Comparison of ENCODE assay signal across 10 cellular contexts in genomic region chr13:27964156-27964555, GRCh38. TPM values are rescaled to one million over a fixed set of nuclear protein-coding genes. Genes with fewer than 3 reads are reported as not detected.
DNase-seq lines count a peak whose midpoint lies in the region; ATAC-seq and TF ChIP-seq lines count a peak whose summit lies in the region.
"Not testable (repeated sequence)": the region's sequence is repeated elsewhere in the genome, so short reads cannot be mapped to it uniquely, and the experiment has no call there.
"Had no signal": no experiment of that assay in that cellular context is flagged by ENCODE, and none has a peak within 500 bp of the region (broad histone marks: within the 10 kb centered on the region; RNA-seq: fewer than 3 reads in every experiment).

No MANE protein-coding gene starts in this region.

- CTCF ChIA-PET in Caco-2 (lab: Charles Lee) = interaction anchor here (1.1 kb wide), 2 partner anchors 10 to 14 kb away, joined by 3 to 7 read pairs; no protein-coding TSS in a partner anchor

- H3K27ac Mint-ChIP-seq in Caco-2 (ENCODE audit: unreplicated experiment) = not testable (repeated sequence)

- not testable (repeated sequence) for H3K9me3 Mint-ChIP-seq in Caco-2 (ENCODE audit: unreplicated experiment)

- H2AFZ ChIP-seq in hepatocyte = not testable (repeated sequence)

- H3K9me3 ChIP-seq in Caco-2; Peyer's patch; colonic mucosa; hepatocyte (ENCODE audit: low read depth); mucosa of descending colon: not testable (repeated sequence)

- H3K36me3 ChIP-seq in Caco-2 (ENCODE audit: control insufficient read depth, insufficient read depth, low read length); Peyer's patch; colonic mucosa; hepatocyte (replicated peaks; ENCODE audit: insufficient read depth, low read depth); mucosa of descending colon (ENCODE audit: low read depth); rectal smooth muscle tissue (ENCODE audit: control insufficient read depth, insufficient read depth, low read length): not testable (repeated sequence)

- H3K27me3 Mint-ChIP-seq in Caco-2 (ENCODE audit: insufficient read depth, unreplicated experiment) = not testable (repeated sequence)

- H3K27me3 ChIP-seq in Caco-2 (replicated peaks; ENCODE audit: control insufficient read depth, insufficient read depth, low read length) = not testable (repeated sequence)
- H3K27me3 ChIP-seq in Peyer's patch (peaks cover 5 to 15% of the 10 kb centered on the region in 2 donors), colonic mucosa (peaks cover 41% of the 10 kb centered on the region), hepatocyte (peaks cover 68% of the 10 kb centered on the region), rectal smooth muscle tissue (ENCODE audit: control insufficient read depth, insufficient read depth, low read length) (peaks cover 32% of the 10 kb centered on the region)

- H3K79me2 ChIP-seq in hepatocyte = peaks cover 58% of the 10 kb centered on the region

- TF ChIP-seq POLR2A in Peyer's patch (IDR thresholded peaks at IDR 0.05) = not testable (repeated sequence)

- H3K9me2 ChIP-seq in hepatocyte (replicated peaks; ENCODE audit: insufficient read depth) = not testable (repeated sequence)

- H3K36me3 Mint-ChIP-seq in Caco-2 (ENCODE audit: insufficient read depth, unreplicated experiment) = peaks cover 93% of the 10 kb centered on the region

- H3K4me1 ChIP-seq in Caco-2 (peaks cover 53% of the 10 kb centered on the region), Peyer's patch (peaks cover 0 to 53% (median 16%) of the 10 kb centered on the region in 4 donors), hepatocyte (ENCODE audit: insufficient read depth) (peaks cover 47% of the 10 kb centered on the region), mucosa of descending colon (ENCODE audit: low read depth) (peaks cover 26% of the 10 kb centered on the region)
- not testable (repeated sequence) for H3K4me1 ChIP-seq in colonic mucosa; rectal smooth muscle tissue (ENCODE audit: control insufficient read depth, insufficient read depth, low read length)

- H3K4me3 ChIP-seq in Caco-2 (ENCODE audit: low read depth, low read length); hepatocyte; mucosa of descending colon: not testable (repeated sequence)
- H3K4me3 ChIP-seq in Peyer's patch = peak overlapping the region in 2 of 4 donors; percentile 77 to 80
- peak overlapping the region; percentile 75 for H3K4me3 ChIP-seq in colonic mucosa
- peak overlapping the region; percentile 78 for H3K4me3 ChIP-seq in rectal smooth muscle tissue (ENCODE audit: low read length)

- H3K4me1 Mint-ChIP-seq in Caco-2 (ENCODE audit: low read depth, unreplicated experiment) = peaks cover 21% of the 10 kb centered on the region

- H3K4me3 Mint-ChIP-seq in Caco-2 (ENCODE audit: unreplicated experiment) = peak overlapping the region; percentile 99

- 61% methylated on average over 15 of the region's 15 CpGs for WGBS in hepatocyte (ENCODE audit: low lambda C conversion rate, missing lambda C conversion rate)

- TF ChIP-seq CTCF in Caco-2 (IDR thresholded peaks at IDR 0.05; ENCODE audit: insufficient read depth in 1 of 2, low read depth in 1 of 2, low read length in 1 of 2, severe bottlenecking in 1 of 2, unreplicated experiment in 1 of 2); Peyer's patch (IDR thresholded peaks at IDR 0.05); colonic mucosa (IDR thresholded peaks at IDR 0.05); hepatocyte (IDR thresholded peaks at IDR 0.05; ENCODE audit: poor library complexity); mucosa of descending colon (IDR thresholded peaks at IDR 0.05): not testable (repeated sequence)

- not testable (repeated sequence) for BruUV-seq in Caco-2 (replicated peaks; lab: Mats Ljungman, UMichigan)

- POLR2A ChIA-PET in Caco-2 (lab: Charles Lee) = interaction anchor here (0.6 kb wide), 1 partner anchor 11 kb away, joined by 6 read pairs; no protein-coding TSS in a partner anchor

- not testable (repeated sequence) for H4K20me1 ChIP-seq in hepatocyte (ENCODE audit: insufficient read depth, poor library complexity, severe bottlenecking)

- DNase-seq in Caco-2; hepatocyte (ENCODE audit: low spot score): not testable (repeated sequence)
- DNase-seq in Peyer's patch = peak in 2 of 3 donors; percentile 48 to 72
- DNase-seq in colonic mucosa = peak; percentile 46
- peak in 2 of 3 donors; percentile 62 to 68 for DNase-seq in mucosa of descending colon

- peak overlapping the region; percentile 98 to 100 for H3K9ac ChIP-seq in colonic mucosa (ENCODE audit: low read depth in 2 of 2, low read length in 2 of 2)
- not testable (repeated sequence) for H3K9ac ChIP-seq in rectal smooth muscle tissue (ENCODE audit: low read length)

- intact Hi-C loops in Caco-2 (cut with micrococcal nuclease; ENCODE audit: unreplicated experiment); colonic mucosa (cut with DNase I); mucosa of descending colon (cut with DNase I, micrococcal nuclease): not testable (repeated sequence)

- H3K27ac ChIP-seq in Peyer's patch (peak overlapping the region in 3 of 4 donors; percentile 84 to 98 (median 92)), colonic mucosa (peak overlapping the region; percentile 91), hepatocyte (peak overlapping the region; percentile 98)
- not testable (repeated sequence) for H3K27ac ChIP-seq in rectal smooth muscle tissue (ENCODE audit: low read depth, low read length)

- peak overlapping the region; percentile 92 for H3K4me2 ChIP-seq in hepatocyte

- ATAC-seq in mucosa of descending colon = not testable (repeated sequence)

RNA-seq across cellular contexts. Expression of gene CDX2, which starts 5.0 kb away (rescaled TPM):
- 104 and 109 TPM in 2 replicates for total RNA-seq in Caco-2 (2022)
- 100 to 1,000 TPM in 3 of 4 donors, 10 to 100 TPM in 1; 33.0 to 182 (median 136) TPM for total RNA-seq in Peyer's patch
- total RNA-seq in colonic mucosa = 100 to 1,000 TPM; 271 to 391 TPM
- total RNA-seq in hepatocyte = 34.6 and 40.0 TPM in 2 replicates
- polyA plus RNA-seq in hepatocyte = 52.4 and 60.6 TPM in 2 replicates
- 100 to 1,000 TPM; 113 to 349 (median 240) TPM for total RNA-seq in mucosa of descending colon
- total RNA-seq: CD4-positive, alpha-beta memory T cell; H4; H9 had no signal
- polyA plus RNA-seq: CD4-positive, alpha-beta memory T cell had no signal

RNA-seq across cellular contexts. Expression of gene URAD, which starts 24.3 kb away (rescaled TPM):
- total RNA-seq in Caco-2 (2022) (5.2 and 8.1 TPM in 2 replicates), Peyer's patch (100 to 1,000 TPM in 2 of 4 donors, 10 to 100 TPM in 2; 38.0 to 144 (median 99.0) TPM), colonic mucosa (10 to 100 TPM; 26.9 to 40.7 TPM), hepatocyte (13.5 and 18.2 TPM in 2 replicates), mucosa of descending colon (10 to 100 TPM; 17.9 to 62.9 (median 23.9) TPM)
- polyA plus RNA-seq in hepatocyte = 35.7 and 38.1 TPM in 2 replicates
- total RNA-seq: CD4-positive, alpha-beta memory T cell; H4; H9 had no signal
- polyA plus RNA-seq: A549; CD4-positive, alpha-beta memory T cell had no signal

RNA-seq across cellular contexts. Expression of gene PDX1, which starts 44.4 kb away (rescaled TPM):
- total RNA-seq in Caco-2 (2022) (3.7 and 3.9 TPM in 2 replicates), Peyer's patch (not detected), colonic mucosa (under 1 TPM; 0.35 to 0.54 TPM), hepatocyte (0.20 and 1.3 TPM in 2 replicates), mucosa of descending colon (1 to 10 TPM in 1 of 3 donors, under 1 TPM in 1, not detected in 1; 0.72 to 1.5 TPM)
- polyA plus RNA-seq in hepatocyte = 0.95 and 1.8 TPM in 2 replicates
- total RNA-seq: CD4-positive, alpha-beta memory T cell; H4; H9 had no signal
- polyA plus RNA-seq: CD4-positive, alpha-beta memory T cell had no signal
